In the genomic region with DNA sequence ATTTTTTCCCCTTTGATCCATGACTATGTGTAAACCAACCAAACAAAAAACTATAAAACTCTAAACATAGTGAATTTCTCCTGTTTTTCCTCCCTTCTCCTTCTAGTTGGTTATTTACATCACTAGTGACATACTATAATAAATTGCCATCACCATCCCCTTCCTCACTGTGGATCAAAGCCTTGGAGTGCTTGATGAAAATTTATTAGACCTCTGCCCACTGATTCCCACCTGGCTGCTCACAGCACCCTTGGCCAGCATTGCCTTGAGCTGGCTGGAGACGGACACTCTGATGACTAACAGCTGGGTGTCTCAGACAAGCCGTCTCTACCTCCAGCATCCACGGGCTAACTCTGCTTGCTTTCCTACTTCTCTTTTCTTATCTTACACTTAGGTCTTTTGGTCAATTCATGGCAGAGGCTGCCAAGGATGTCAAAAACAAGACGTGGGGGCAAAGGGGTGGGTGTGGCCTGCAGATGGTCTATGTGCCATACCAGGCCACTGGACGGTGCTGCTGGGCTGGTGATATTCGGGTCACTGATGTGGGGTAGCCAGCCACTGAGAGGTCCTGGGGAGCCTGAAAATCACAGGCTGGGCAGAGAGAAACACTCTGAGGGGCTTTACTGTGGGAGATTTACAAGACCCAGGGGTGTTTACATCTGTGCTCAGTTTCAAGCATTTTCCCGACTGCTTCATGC, we compare ENCODE assay signal across 18 cellular contexts.
A peak's percentile ranks its signal among the peaks of the same experiment; 100 is the strongest.
DNase-seq lines count a peak whose midpoint lies in the region; TF ChIP-seq lines count a peak whose summit lies in the region.
"Had no signal": no experiment of that assay in that cellular context is flagged by ENCODE, and none has a peak within 500 bp of the region (broad histone marks: within the 10 kb centered on the region; RNA-seq: fewer than 3 reads in every experiment).

No MANE protein-coding gene starts in this region.

- no peak overlapping the region for H3K4me2 ChIP-seq in mesenchymal stem cell (ENCODE audit: low read length, poor library complexity, severe bottlenecking)

- DNase-seq in AG08395 (ENCODE audit: low spot score) (peak; percentile 32), LHCN-M2 (ENCODE audit: low read depth) (peak; percentile 21), cardiac fibroblast (ENCODE audit: low read depth in 2 of 2) (peak; percentile 25 to 38), mesenchymal stem cell (no peak), islet precursor cell (no peak), NCI-H748 (lab: John Stamatoyannopoulos, UW; ENCODE audit: unreplicated experiment) (no peak), iPS-NIHi11 (ENCODE audit: low spot score) (no peak), CD1c-positive myeloid dendritic cell (ENCODE audit: extremely low spot score) (no peak)
- DNase-seq: activated CD4-positive, alpha-beta memory T cell treated with anti-CD3 and anti-CD28 coated beads, Interleukin-2, amount 10 ng/mL, durations not matched to agents 7 days and 5 days; Caco-2; GF-D8; H9; immature natural killer cell; NCI-H146; NCI-H446; stimulated activated CD4-positive, alpha-beta T cell treated with anti-CD3 and anti-CD28 coated beads, Interleukin-4, amount 100 ng/mL, for 1 hour had no signal

- no peaks in the 10 kb centered on the region for H3K9me3 ChIP-seq in mesenchymal stem cell (ENCODE audit: control insufficient read depth, low read length)
- H3K9me3 ChIP-seq: Caco-2, gastroesophageal sphincter had no signal

- no peak overlapping the region for H4K8ac ChIP-seq in mesenchymal stem cell (ENCODE audit: low read length)

- WGBS in mesenchymal stem cell: 89% methylated on average over 6 of the region's 7 CpGs

- no peak overlapping the region for H3K14ac ChIP-seq in mesenchymal stem cell (ENCODE audit: low read length in 2 of 2)

- no peak overlapping the region for H3K18ac ChIP-seq in mesenchymal stem cell (ENCODE audit: low read depth in 1 of 2, low read length in 2 of 2)

- H2BK120ac ChIP-seq in mesenchymal stem cell (ENCODE audit: low read depth, low read length): no peak overlapping the region

- H2AFZ ChIP-seq in mesenchymal stem cell (ENCODE audit: low read depth, low read length): no peak overlapping the region

- no peak overlapping the region for H3K23ac ChIP-seq in mesenchymal stem cell (ENCODE audit: low read length in 2 of 2)

- no peaks in the 10 kb centered on the region for H3K27me3 ChIP-seq in mesenchymal stem cell (ENCODE audit: control insufficient read depth in 1 of 2, insufficient read depth in 1 of 2, low read length in 2 of 2)
- H3K27me3 ChIP-seq: gastroesophageal sphincter had no signal

- H3K4me3 ChIP-seq in cardiac fibroblast (replicated peaks in 1 of 2; ENCODE audit: low read depth in 2 of 2, low read length in 2 of 2) (no peak overlapping the region), mesenchymal stem cell (ENCODE audit: insufficient read depth in 1 of 2, low read depth in 1 of 2, low read length in 2 of 2) (peak overlapping the region in 1 of 2 experiments; percentile 22)
- H3K4me3 ChIP-seq: gastroesophageal sphincter, SK-N-MC had no signal

- H3K4ac ChIP-seq in mesenchymal stem cell (ENCODE audit: low read depth in 1 of 2, low read length in 2 of 2): no peak overlapping the region

- TF ChIP-seq CTCF in cardiac fibroblast (IDR thresholded peaks at IDR 0.05; ENCODE audit: low read depth, low read length): no peak

- no peak overlapping the region for H2BK15ac ChIP-seq in mesenchymal stem cell (ENCODE audit: low read depth, poor library complexity, severe bottlenecking)

- peaks cover 25% of the 10 kb centered on the region for H3K79me1 ChIP-seq in mesenchymal stem cell (replicated peaks; ENCODE audit: low read length, poor library complexity, severe bottlenecking)

- H3K4me1 ChIP-seq in mesenchymal stem cell (ENCODE audit: control insufficient read depth, insufficient read depth, low read depth, low read length): peaks cover 3% of the 10 kb centered on the region
- H3K4me1 ChIP-seq: Caco-2 had no signal

- H2BK12ac ChIP-seq in mesenchymal stem cell (ENCODE audit: low read length in 2 of 2): no peak overlapping the region

- H4K91ac ChIP-seq in mesenchymal stem cell (ENCODE audit: low read length): no peak overlapping the region

- H3K27ac ChIP-seq in mesenchymal stem cell (ENCODE audit: low read length, poor library complexity, severe bottlenecking): no peak overlapping the region
- H3K27ac ChIP-seq: gastroesophageal sphincter, SK-N-MC had no signal

- peaks cover 0 to 4% of the 10 kb centered on the region in 2 experiments for H3K36me3 ChIP-seq in mesenchymal stem cell (ENCODE audit: control insufficient read depth in 1 of 2, insufficient read depth in 2 of 2, low read depth in 1 of 2, low read length in 2 of 2)
- H3K36me3 ChIP-seq: gastroesophageal sphincter had no signal

- no peak overlapping the region for H2BK5ac ChIP-seq in mesenchymal stem cell (ENCODE audit: low read depth, low read length, poor library complexity, severe bottlenecking)

- H3K9ac ChIP-seq in mesenchymal stem cell (ENCODE audit: low read length): peak overlapping the region; percentile 55

- no peak overlapping the region for H2AK5ac ChIP-seq in mesenchymal stem cell (ENCODE audit: low read length, severe bottlenecking)

Comparison
In these comparisons a context has a peak if more than half of its experiments do, and no peak if none do; other contexts are left out.
1. DNase-seq: peak in AG08395 (single experiment), LHCN-M2 (single experiment) and cardiac fibroblast (2 of 2); none in mesenchymal stem cell (single experiment), islet precursor cell (single experiment), NCI-H748 (single experiment), iPS-NIHi11 (single experiment) and CD1c-positive myeloid dendritic cell (single experiment).